In the genomic region with DNA sequence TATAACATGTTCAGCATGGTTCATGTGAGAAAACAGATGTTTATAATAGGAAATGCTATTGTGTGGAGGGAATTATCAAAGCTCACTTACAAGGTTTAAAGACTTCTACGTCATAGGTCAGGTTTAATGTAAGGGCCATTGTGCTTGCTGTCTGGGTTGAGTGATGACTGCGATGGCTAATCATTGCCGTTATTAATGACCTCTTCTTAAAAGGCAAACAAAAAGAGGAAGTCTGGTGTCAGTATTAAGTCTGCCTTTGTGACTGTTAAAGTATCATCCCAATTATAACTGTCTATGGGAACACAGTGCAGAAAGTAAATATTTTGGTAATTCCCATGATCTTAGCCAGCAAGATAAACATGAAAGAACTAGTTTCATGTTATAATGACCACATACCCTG, we compare ENCODE assay signal across 21 cellular contexts.
DNase-seq lines count a peak whose midpoint lies in the region; ATAC-seq, FAIRE-seq and TF ChIP-seq lines count a peak whose summit lies in the region.
"Had no signal": no experiment of that assay in that cellular context is flagged by ENCODE, and none has a peak within 500 bp of the region (broad histone marks: within the 10 kb centered on the region; RNA-seq: fewer than 3 reads in every experiment).

No MANE protein-coding gene starts in this region.

- H3K36me3 ChIP-seq in endothelial cell of umbilical vein (ENCODE audit: control insufficient read depth in 2 of 2, extremely low read depth in 1 of 2, insufficient read depth in 2 of 2, low read length in 2 of 2) (no peaks in the 10 kb centered on the region), mesodermal cell (ENCODE audit: control insufficient read depth, insufficient read depth, low read length) (no peaks in the 10 kb centered on the region)
- H3K36me3 ChIP-seq: HAP-1 had no signal

- no peak overlapping the region for H3K9ac ChIP-seq in endothelial cell of umbilical vein (replicated peaks; ENCODE audit: extremely low read depth, insufficient read depth, low read length)

- dilution Hi-C loops in endothelial cell of umbilical vein (cut with MboI; ENCODE audit: extremely low pct_ligation_motif_present, low sequenced_read_pairs) = no loop called here

- H3K4me3 ChIP-seq in endothelial cell of umbilical vein (replicated peaks in 1 of 3; ENCODE audit: insufficient read depth in 1 of 3, low read depth in 1 of 3, low read length in 3 of 3) (no peak overlapping the region), mesodermal cell (ENCODE audit: extremely low read depth, insufficient read depth, low read length, poor library complexity, severe bottlenecking) (no peak overlapping the region)
- H3K4me3 ChIP-seq: HAP-1 had no signal

- H4K20me1 ChIP-seq in endothelial cell of umbilical vein (replicated peaks; ENCODE audit: control insufficient read depth, extremely low read depth, insufficient read depth, low read length) = no peaks in the 10 kb centered on the region

- H3K4me2 ChIP-seq in endothelial cell of umbilical vein (ENCODE audit: insufficient read depth, low read length) = no peak overlapping the region

- no TSS peak for BruUV-seq in endothelial cell of umbilical vein (replicated peaks; lab: Mats Ljungman, UMichigan)

- DNase-seq in NCI-H1417 (lab: John Stamatoyannopoulos, UW) (peak in 2 of 3 experiments; percentile 43 to 86), NCI-H748 treated with DMSO at 0.1 percent for 48 hours (lab: John Stamatoyannopoulos, UW) (peak; percentile 30), endothelial cell of umbilical vein (ENCODE audit: low read depth, low spot score) (peak; percentile 75), DMS53 (lab: John Stamatoyannopoulos, UW) (no peak), NCI-H524 treated with DMSO at 0.1 percent for 48 hours (lab: John Stamatoyannopoulos, UW) (no peak)
- DNase-seq: ACHN, Caco-2, DMS79 treated with DMSO at 0.1 percent for 48 hours, MV-4-11, NCI-H1436, NCI-H2081, NCI-H524, OCI-M1, RPMI8226, SIG-M5 had no signal

- no peak for TF ChIP-seq POLR2A in endothelial cell of umbilical vein (IDR thresholded peaks at IDR 0.05; ENCODE audit: low read depth, low read length)

- POLR2A ChIA-PET in endothelial cell of umbilical vein (lab: Charles Lee) = no interaction called here

- FAIRE-seq in endothelial cell of umbilical vein (lab: Jason Lieb, UNC) = peak; percentile 61
- FAIRE-seq: GM18507, HTR-8/SVneo had no signal

- no peak overlapping the region for H3K27ac ChIP-seq in endothelial cell of umbilical vein (ENCODE audit: insufficient read depth, low read depth, low read length)
- H3K27ac ChIP-seq in mesodermal cell (ENCODE audit: low read depth, low read length, severe bottlenecking) = peak overlapping the region; percentile 20
- H3K27ac ChIP-seq: HL-60 had no signal

- H3K9me3 ChIP-seq in endothelial cell of umbilical vein (replicated peaks; ENCODE audit: control insufficient read depth, insufficient read depth, low read length) = no peaks in the 10 kb centered on the region
- H3K9me3 ChIP-seq in mesodermal cell (ENCODE audit: control insufficient read depth, low read length) = no peaks in the 10 kb centered on the region
- H3K9me3 ChIP-seq: Caco-2, HAP-1 had no signal

- peak overlapping the region; percentile 47 for H2AFZ ChIP-seq in endothelial cell of umbilical vein (ENCODE audit: low read depth, low read length)

- no peak for ATAC-seq in esophagus mucosa

- no peak for TF ChIP-seq CTCF in endothelial cell of umbilical vein (IDR thresholded peaks at IDR 0.05; ENCODE audit: extremely low read depth in 1 of 2, insufficient read depth in 1 of 2, low read depth in 1 of 2, low read length in 2 of 2)

- peaks cover 6% of the 10 kb centered on the region for H3K4me1 ChIP-seq in endothelial cell of umbilical vein (ENCODE audit: control insufficient read depth, extremely low read depth, insufficient read depth, low read length)
- peaks cover 6% of the 10 kb centered on the region for H3K4me1 ChIP-seq in mesodermal cell (ENCODE audit: control insufficient read depth, insufficient read depth, low read length, poor library complexity, severe bottlenecking)
- H3K4me1 ChIP-seq: Caco-2, HAP-1 had no signal

- intact Hi-C loops in endothelial cell of umbilical vein (cut with micrococcal nuclease) = no loop called here

- 83 to 94% methylated on average over 1 to 3 of the region's 3 CpGs for WGBS in mesodermal cell (ENCODE audit: insufficient coverage in 2 of 2), 2 experiments

- H3K79me2 ChIP-seq in endothelial cell of umbilical vein (ENCODE audit: control insufficient read depth, insufficient read depth, low read length) = no peaks in the 10 kb centered on the region

- no peaks in the 10 kb centered on the region for H3K9me1 ChIP-seq in endothelial cell of umbilical vein (replicated peaks; ENCODE audit: control insufficient read depth, extremely low read depth, insufficient read depth, low read length)

- H3K27me3 ChIP-seq in endothelial cell of umbilical vein (ENCODE audit: control insufficient read depth in 2 of 2, insufficient read depth in 2 of 2, low read length in 2 of 2) = no peaks in the 10 kb centered on the region

- CTCF ChIA-PET in endothelial cell of umbilical vein (lab: Charles Lee) = no interaction called here

TF ChIP-seq in endothelial cell of umbilical vein, 7 proteins besides CTCF, POLR2A, EP300 and RAD21:
- TF ChIP-seq FOS (IDR thresholded peaks at IDR 0.05; ENCODE audit: borderline replicate concordance, insufficient read depth, low read length) (no peak), EZH2 (IDR thresholded peaks at IDR 0.05; ENCODE audit: borderline replicate concordance, low read depth, low read length, severe bottlenecking) (no peak), MYC (IDR thresholded peaks at IDR 0.05; ENCODE audit: low read depth, low read length) (no peak)

Comparison
In these comparisons a context has a peak if more than half of its experiments do, and no peak if none do; other contexts are left out.
1. DNase-seq: peak in NCI-H1417 (2 of 3), NCI-H748 treated with DMSO at 0.1 percent for 48 hours (single experiment) and endothelial cell of umbilical vein (single experiment); none in DMS53 (single experiment) and NCI-H524 treated with DMSO at 0.1 percent for 48 hours (single experiment).